ENCODE assay signal across 22 cellular contexts in the genomic region with DNA sequence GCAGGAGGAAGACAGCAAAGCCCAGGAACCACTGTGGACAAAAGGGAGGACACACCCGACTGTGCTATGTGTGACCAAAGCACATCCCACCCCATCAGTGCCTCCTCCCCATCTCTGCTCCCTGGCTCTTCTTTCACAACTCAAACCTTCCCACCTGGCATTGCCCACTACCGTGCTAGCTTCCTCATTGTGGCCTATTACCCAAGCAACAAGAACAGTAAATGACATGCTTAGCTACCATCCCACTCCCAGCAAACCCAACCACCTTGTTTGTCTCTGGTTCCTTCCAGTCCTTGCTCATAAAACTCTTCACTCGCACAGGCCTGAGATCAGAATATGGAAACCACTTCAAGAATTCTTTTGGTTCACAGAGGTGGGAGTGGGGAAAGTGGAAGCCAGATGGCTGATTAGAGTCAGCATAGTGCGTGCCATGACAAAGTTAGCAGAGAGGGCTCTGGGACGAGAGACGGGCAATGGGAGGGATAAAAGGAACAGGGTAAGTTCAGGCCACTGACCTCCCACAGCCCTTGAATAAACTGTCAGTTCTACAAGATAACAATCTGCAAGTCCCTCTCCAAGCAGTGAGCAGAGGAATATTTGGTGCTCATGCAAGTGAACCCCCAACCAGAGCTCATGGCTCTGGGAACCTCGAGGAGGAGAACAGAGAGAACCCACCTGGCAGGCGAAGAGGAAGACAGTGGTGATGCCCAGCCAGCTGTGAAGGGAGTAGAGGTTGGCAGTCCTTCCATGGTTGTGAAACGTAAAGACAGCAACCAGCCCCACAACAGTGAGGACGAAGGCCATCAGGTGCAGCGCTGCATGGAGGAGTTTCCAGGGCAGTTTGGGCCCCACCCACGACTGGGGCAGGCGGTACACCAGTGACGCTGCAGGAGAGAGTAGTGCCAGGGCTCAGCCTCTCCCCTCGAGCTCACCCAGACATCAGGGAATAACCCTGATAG. TPM values are rescaled to one million over a fixed set of nuclear protein-coding genes. Genes with fewer than 3 reads are reported as not detected.
DNase-seq lines count a peak whose midpoint lies in the region; ATAC-seq and TF ChIP-seq lines count a peak whose summit lies in the region.
"Had no signal": no experiment of that assay in that cellular context is flagged by ENCODE, and none has a peak within 500 bp of the region (broad histone marks: within the 10 kb centered on the region; RNA-seq: fewer than 3 reads in every experiment).

No MANE protein-coding gene starts in this region.

- H3K36me3 ChIP-seq in OCI-LY3 (replicated peaks; ENCODE audit: low read depth, low read length) (peaks cover 61% of the 10 kb centered on the region), right lobe of liver (peaks cover 0 to 17% (median 2%) of the 10 kb centered on the region in 4 donors), transverse colon (peaks cover 0 to 21% (median 10%) of the 10 kb centered on the region in 4 donors), PC-3 (ENCODE audit: low read depth, low read length) (peaks cover 11% of the 10 kb centered on the region; the same call in 1 of the 2 replicates)
- H3K36me3 ChIP-seq: SJCRH30 had no signal

- no peaks in the 10 kb centered on the region for H3K27me3 ChIP-seq in OCI-LY3 (ENCODE audit: low read depth, low read length)
- H3K27me3 ChIP-seq in right lobe of liver, result no peaks in the 10 kb centered on the region
- H3K27me3 ChIP-seq in transverse colon, result no peaks in the 10 kb centered on the region
- H3K27me3 ChIP-seq in PC-3 (ENCODE audit: low read length), result no peaks in the 10 kb centered on the region
- H3K27me3 ChIP-seq: left lung, SJCRH30, tibial artery had no signal

- TF ChIP-seq POLR2A in right lobe of liver (IDR thresholded peaks at IDR 0.05) (no peak), transverse colon (IDR thresholded peaks at IDR 0.05) (no peak)

- H3K9ac ChIP-seq in OCI-LY3 (ENCODE audit: low read length), result no peak overlapping the region
- no peak overlapping the region for H3K9ac ChIP-seq in PC-3 (ENCODE audit: low read length)

- H3K9me3 Mint-ChIP-seq in activated CD8-positive, alpha-beta T cell treated with anti-CD3 and anti-CD28 coated beads, Interleukin-2, amount 10 ng/mL, durations not matched to agents 7 days and 5 days (ENCODE audit: insufficient read depth), result no peaks in the 10 kb centered on the region
- H3K9me3 Mint-ChIP-seq in activated CD8-positive, alpha-beta T cell treated with anti-CD3 and anti-CD28 coated beads for 36 hours, result no peaks in the 10 kb centered on the region
- H3K9me3 Mint-ChIP-seq: brain; CD4-positive, alpha-beta T cell; HFFc6 had no signal

- no peak for DNase-seq in activated CD8-positive, alpha-beta T cell treated with anti-CD3 and anti-CD28 coated beads, Interleukin-2, amount 10 ng/mL, durations not matched to agents 7 days and 5 days
- no peak for DNase-seq in activated CD8-positive, alpha-beta T cell treated with anti-CD3 and anti-CD28 coated beads for 36 hours
- DNase-seq in right lobe of liver, result peak; percentile 73 to 94 (median 90)
- DNase-seq in transverse colon, result peak; percentile 57
- no peak for DNase-seq in activated CD4-positive, alpha-beta T cell treated with anti-CD3 and anti-CD28 coated beads for 48 hours
- no peak for DNase-seq in SW480 (ENCODE audit: low spot score)
- DNase-seq in PC-3, result no peak
- DNase-seq: activated CD4-positive, alpha-beta T cell treated with anti-CD3 and anti-CD28 coated beads for 36 hours; activated naive CD4-positive, alpha-beta T cell treated with anti-CD3 and anti-CD28 coated beads, Interleukin-2, amount 50 U/mL, for 16 hours; CD4-positive, alpha-beta T cell; dermis blood vessel endothelial cell; DND-41; HFFc6; left lung; NCI-H187; NCI-H446 treated with DMSO at 0.1 percent for 48 hours; SJCRH30; tibial artery had no signal

- peaks cover 27% of the 10 kb centered on the region for H3K36me3 Mint-ChIP-seq in activated CD8-positive, alpha-beta T cell treated with anti-CD3 and anti-CD28 coated beads, Interleukin-2, amount 10 ng/mL, durations not matched to agents 7 days and 5 days (ENCODE audit: low read depth)
- peaks cover 14% of the 10 kb centered on the region for H3K36me3 Mint-ChIP-seq in activated CD8-positive, alpha-beta T cell treated with anti-CD3 and anti-CD28 coated beads for 36 hours (ENCODE audit: low read depth)

- H3K4me3 Mint-ChIP-seq in activated CD8-positive, alpha-beta T cell treated with anti-CD3 and anti-CD28 coated beads, Interleukin-2, amount 10 ng/mL, durations not matched to agents 7 days and 5 days, result no peak overlapping the region
- H3K4me3 Mint-ChIP-seq in activated CD8-positive, alpha-beta T cell treated with anti-CD3 and anti-CD28 coated beads for 36 hours, result no peak overlapping the region
- H3K4me3 Mint-ChIP-seq: activated CD4-positive, alpha-beta T cell treated with anti-CD3 and anti-CD28 coated beads for 36 hours; brain; CD4-positive, alpha-beta T cell; HFFc6 had no signal

- H3K4me3 ChIP-seq in OCI-LY3 (ENCODE audit: low read length), result no peak overlapping the region
- H3K4me3 ChIP-seq in right lobe of liver, result no peak overlapping the region
- H3K4me3 ChIP-seq in transverse colon, result no peak overlapping the region
- no peak overlapping the region for H3K4me3 ChIP-seq in PC-3 (ENCODE audit: low read length)
- H3K4me3 ChIP-seq: left lung, SJCRH30, tibial artery had no signal

- TF ChIP-seq EP300 in transverse colon (IDR thresholded peaks at IDR 0.05; ENCODE audit: low read depth), result no peak

- H3K27ac Mint-ChIP-seq in activated CD8-positive, alpha-beta T cell treated with anti-CD3 and anti-CD28 coated beads, Interleukin-2, amount 10 ng/mL, durations not matched to agents 7 days and 5 days, result peak overlapping the region; percentile 22
- H3K27ac Mint-ChIP-seq in activated CD8-positive, alpha-beta T cell treated with anti-CD3 and anti-CD28 coated beads for 36 hours, result no peak overlapping the region
- H3K27ac Mint-ChIP-seq: activated CD4-positive, alpha-beta T cell treated with anti-CD3 and anti-CD28 coated beads for 36 hours; brain; CD4-positive, alpha-beta T cell; HFFc6 had no signal

- H3F3A ChIP-seq in PC-3 (ENCODE audit: low read length, unreplicated experiment), result no peaks in the 10 kb centered on the region

- no peak for TF ChIP-seq CTCF in activated CD8-positive, alpha-beta T cell treated with anti-CD3 and anti-CD28 coated beads for 36 hours (IDR thresholded peaks at IDR 0.05)
- TF ChIP-seq CTCF in OCI-LY3 (IDR thresholded peaks at IDR 0.05; ENCODE audit: low read depth, low read length), result no peak
- TF ChIP-seq CTCF in right lobe of liver (IDR thresholded peaks at IDR 0.05), result no peak
- no peak for TF ChIP-seq CTCF in transverse colon (IDR thresholded peaks at IDR 0.05)
- TF ChIP-seq CTCF in PC-3 (conservative IDR thresholded peaks at IDR 0.05; ENCODE audit: low read depth, low read length), result no peak

- H3K4me1 Mint-ChIP-seq in activated CD8-positive, alpha-beta T cell treated with anti-CD3 and anti-CD28 coated beads, Interleukin-2, amount 10 ng/mL, durations not matched to agents 7 days and 5 days (ENCODE audit: low read depth), result no peaks in the 10 kb centered on the region
- peaks cover 17% of the 10 kb centered on the region for H3K4me1 Mint-ChIP-seq in activated CD8-positive, alpha-beta T cell treated with anti-CD3 and anti-CD28 coated beads for 36 hours (ENCODE audit: low read depth)
- H3K4me1 Mint-ChIP-seq: brain had no signal

- H3K4me1 ChIP-seq in OCI-LY3 (ENCODE audit: low read length) (peaks cover 47% of the 10 kb centered on the region), right lobe of liver (peaks cover 0 to 12% (median 0%) of the 10 kb centered on the region in 4 donors), transverse colon (peaks cover 0 to 35% (median 10%) of the 10 kb centered on the region in 4 donors), PC-3 (ENCODE audit: insufficient read depth, low read length) (no peaks in the 10 kb centered on the region)
- H3K4me1 ChIP-seq: SJCRH30, tibial artery had no signal

- H3K79me2 ChIP-seq in OCI-LY3 (ENCODE audit: low read length) (peaks cover 42% of the 10 kb centered on the region), PC-3 (ENCODE audit: low read length) (no peaks in the 10 kb centered on the region)

- peak overlapping the region; percentile 5; the same call in 1 of the 2 replicates for H3K4me2 ChIP-seq in OCI-LY3 (ENCODE audit: low read length)
- no peak overlapping the region for H3K4me2 ChIP-seq in PC-3 (ENCODE audit: low read length)

- H4K20me1 ChIP-seq in OCI-LY3 (ENCODE audit: insufficient read depth, low read length), result no peaks in the 10 kb centered on the region
- no peaks in the 10 kb centered on the region for H4K20me1 ChIP-seq in PC-3 (ENCODE audit: low read length)

- POLR2A ChIA-PET in activated CD8-positive, alpha-beta T cell treated with anti-CD3 and anti-CD28 coated beads, Interleukin-2, amount 10 ng/mL, durations not matched to agents 7 days and 5 days (lab: Charles Lee), result no interaction called here
- POLR2A ChIA-PET in activated CD8-positive, alpha-beta T cell treated with anti-CD3 and anti-CD28 coated beads for 36 hours (lab: Charles Lee), result interaction anchor here (0.8 to 2.0 kb wide), 5 partner anchors 9 to 37 kb away, joined by 3 to 6 read pairs (median 3); a partner anchor contains a TSS
- POLR2A ChIA-PET in PC-3 (lab: Charles Lee; ENCODE audit: unreplicated experiment), result no interaction called here

- H3K9me3 ChIP-seq in OCI-LY3 (ENCODE audit: insufficient read depth, low read length) (no peaks in the 10 kb centered on the region), right lobe of liver (no peaks in the 10 kb centered on the region), transverse colon (no peaks in the 10 kb centered on the region), PC-3 (ENCODE audit: low read length) (no peaks in the 10 kb centered on the region)
- H3K9me3 ChIP-seq: left lung, SJCRH30, tibial artery had no signal

- H2AFZ ChIP-seq in OCI-LY3 (ENCODE audit: low read depth, low read length) (no peak overlapping the region), PC-3 (ENCODE audit: low read length) (no peak overlapping the region)

- peak overlapping the region; percentile 20; the same call in 1 of the 2 replicates for H3K27ac ChIP-seq in OCI-LY3 (ENCODE audit: low read length)
- H3K27ac ChIP-seq in right lobe of liver, result peak overlapping the region in 1 of 3 donors; percentile 67
- H3K27ac ChIP-seq in transverse colon, result peak overlapping the region in 3 of 4 donors; percentile 30 to 65 (median 63)
- H3K27ac ChIP-seq in PC-3 (ENCODE audit: low read length), result no peak overlapping the region
- H3K27ac ChIP-seq: epithelial cell of prostate, left lung, SJCRH30, tibial artery had no signal

- intact Hi-C loops in activated CD8-positive, alpha-beta T cell treated with anti-CD3 and anti-CD28 coated beads for 36 hours (cut with micrococcal nuclease), result no loop called here
- intact Hi-C loops in right lobe of liver (cut with DNase I), result no loop called here
- intact Hi-C loops in transverse colon (cut with DNase I; ENCODE audit: low total_unique reads), result no loop called here
- intact Hi-C loops in PC-3 (cut with micrococcal nuclease), result no loop called here

- ATAC-seq in activated CD8-positive, alpha-beta T cell treated with anti-CD3 and anti-CD28 coated beads, Interleukin-2, amount 10 ng/mL, durations not matched to agents 7 days and 5 days, result no peak
- ATAC-seq in activated CD8-positive, alpha-beta T cell treated with anti-CD3 and anti-CD28 coated beads for 36 hours, result no peak
- peak; percentile 82 to 94 (median 92) for ATAC-seq in right lobe of liver
- no peak; the same call in 1 of the 2 replicates for ATAC-seq in PC-3
- ATAC-seq: activated CD4-positive, alpha-beta T cell treated with anti-CD3 and anti-CD28 coated beads for 36 hours; left lung had no signal

- WGBS in right lobe of liver (ENCODE audit: insufficient coverage, low coverage, low lambda C conversion rate, missing lambda C conversion rate), result 36% methylated on average over 13 of the region's 15 CpGs
- 74 to 84% methylated on average over 5 to 15 of the region's 15 CpGs for WGBS in transverse colon (ENCODE audit: low coverage in 1 of 2), 2 donors

- H3K9me2 ChIP-seq in PC-3 (replicated peaks; ENCODE audit: low read length), result no peaks in the 10 kb centered on the region

- BruUV-seq in PC-3 (replicated peaks; lab: Mats Ljungman, UMichigan), result no TSS peak

- in situ Hi-C loops in transverse colon (cut with MboI; ENCODE audit: low pct_ligation_motif_present in 1 of 4, low pct_unique_long_range_greater_than_20kb in 1 of 4, low sequenced_read_pairs in 3 of 4), result no loop called here

- CTCF ChIA-PET in activated CD8-positive, alpha-beta T cell treated with anti-CD3 and anti-CD28 coated beads, Interleukin-2, amount 10 ng/mL, durations not matched to agents 7 days and 5 days (lab: Charles Lee), result interaction anchor here (1.0 to 1.9 kb wide), 3 partner anchors 9 to 33 kb away, joined by 3 to 13 read pairs (median 4); a partner anchor contains a TSS
- CTCF ChIA-PET in activated CD8-positive, alpha-beta T cell treated with anti-CD3 and anti-CD28 coated beads for 36 hours (lab: Charles Lee), result interaction anchor here (1.1 to 16.8 kb wide), 3 partner anchors 15 to 59 kb away, joined by 3 to 181 read pairs (median 3); a partner anchor contains a TSS
- CTCF ChIA-PET in PC-3 (lab: Charles Lee), result no interaction called here

- no peaks in the 10 kb centered on the region for H3K27me3 Mint-ChIP-seq in activated CD8-positive, alpha-beta T cell treated with anti-CD3 and anti-CD28 coated beads, Interleukin-2, amount 10 ng/mL, durations not matched to agents 7 days and 5 days (ENCODE audit: low read depth)
- H3K27me3 Mint-ChIP-seq in activated CD8-positive, alpha-beta T cell treated with anti-CD3 and anti-CD28 coated beads for 36 hours, result no peaks in the 10 kb centered on the region
- H3K27me3 Mint-ChIP-seq: activated CD4-positive, alpha-beta T cell treated with anti-CD3 and anti-CD28 coated beads for 36 hours; CD4-positive, alpha-beta T cell had no signal

RNA-seq across cellular contexts. Expression of a gene that starts 8.3 kb away (rescaled TPM):
- total RNA-seq in activated CD8-positive, alpha-beta T cell treated with anti-CD3 and anti-CD28 coated beads, Interleukin-2, amount 10 ng/mL, durations not matched to agents 7 days and 5 days, result 10 to 100 TPM; 53.2 to 55.6 TPM
- total RNA-seq in activated CD8-positive, alpha-beta T cell treated with anti-CD3 and anti-CD28 coated beads for 36 hours, result 10 to 100 TPM; 32.4 to 33.5 TPM
- 10 to 100 TPM; 25.6 to 41.8 (median 35.2) TPM for total RNA-seq in right lobe of liver
- 100 to 1,000 TPM in 2 of 4 donors, 10 to 100 TPM in 2; 68.1 to 157 (median 93.6) TPM for total RNA-seq in transverse colon
- 51.2 and 58.2 TPM in 2 replicates for total RNA-seq in PC-3 (2014; rRNA removed)

RNA-seq across cellular contexts. Expression of a gene that starts 8.8 kb away (rescaled TPM):
- total RNA-seq in activated CD8-positive, alpha-beta T cell treated with anti-CD3 and anti-CD28 coated beads, Interleukin-2, amount 10 ng/mL, durations not matched to agents 7 days and 5 days, result 10 to 100 TPM; 57.4 to 57.5 TPM
- total RNA-seq in activated CD8-positive, alpha-beta T cell treated with anti-CD3 and anti-CD28 coated beads for 36 hours, result 10 to 100 TPM; 38.6 to 47.0 TPM
- total RNA-seq in right lobe of liver, result 10 to 100 TPM; 18.2 to 41.0 (median 26.4) TPM
- 10 to 100 TPM; 27.9 to 51.6 (median 35.6) TPM for total RNA-seq in transverse colon
- total RNA-seq in PC-3 (2014; rRNA removed), result 39.8 and 40.7 TPM in 2 replicates

RNA-seq across cellular contexts. Expression of a gene that starts 20.4 kb away (rescaled TPM):
- total RNA-seq in activated CD8-positive, alpha-beta T cell treated with anti-CD3 and anti-CD28 coated beads, Interleukin-2, amount 10 ng/mL, durations not matched to agents 7 days and 5 days, result 10 to 100 TPM; 24.1 to 26.4 TPM
- 10 to 100 TPM; 79.1 to 86.3 TPM for total RNA-seq in activated CD8-positive, alpha-beta T cell treated with anti-CD3 and anti-CD28 coated beads for 36 hours
- 100 to 1,000 TPM in 4 of 6 experiments, 10 to 100 TPM in 2; 36.6 to 216 (median 124) TPM for total RNA-seq in right lobe of liver
- total RNA-seq in transverse colon, result 100 to 1,000 TPM in 1 of 4 donors, 10 to 100 TPM in 3; 32.9 to 103 (median 40.4) TPM
- total RNA-seq in PC-3 (2014; rRNA removed), result 56.9 and 88.5 TPM in 2 replicates

RNA-seq across cellular contexts. Expression of a gene that starts 20.5 kb away (rescaled TPM):
- 100 to 1,000 TPM; 202 to 214 TPM for total RNA-seq in activated CD8-positive, alpha-beta T cell treated with anti-CD3 and anti-CD28 coated beads, Interleukin-2, amount 10 ng/mL, durations not matched to agents 7 days and 5 days
- 100 to 1,000 TPM; 269 to 270 TPM for total RNA-seq in activated CD8-positive, alpha-beta T cell treated with anti-CD3 and anti-CD28 coated beads for 36 hours
- 10 to 100 TPM; 70.9 to 94.5 (median 83.9) TPM for total RNA-seq in right lobe of liver
- total RNA-seq in transverse colon, result 100 to 1,000 TPM; 105 to 127 (median 123) TPM
- 450 and 451 TPM in 2 replicates for total RNA-seq in PC-3 (2014; rRNA removed)

RNA-seq across cellular contexts. Expression of a gene that starts 39.0 kb away (rescaled TPM):
- total RNA-seq in activated CD8-positive, alpha-beta T cell treated with anti-CD3 and anti-CD28 coated beads, Interleukin-2, amount 10 ng/mL, durations not matched to agents 7 days and 5 days, result 1 to 10 TPM; 6.3 to 6.4 TPM
- 1 to 10 TPM; 8.6 to 9.3 TPM for total RNA-seq in activated CD8-positive, alpha-beta T cell treated with anti-CD3 and anti-CD28 coated beads for 36 hours
- total RNA-seq in right lobe of liver, result 1 to 10 TPM; 1.7 to 3.9 (median 2.0) TPM
- 10 to 100 TPM in 3 of 4 donors, 1 to 10 TPM in 1; 1.9 to 32.8 (median 14.6) TPM for total RNA-seq in transverse colon
- 19.3 and 23.2 TPM in 2 replicates for total RNA-seq in PC-3 (2014; rRNA removed)
- total RNA-seq: A172 had no signal

Comparison
In these comparisons a context has a peak if more than half of its experiments do, and no peak if none do; other contexts are left out.
1. ATAC-seq: peak in right lobe of liver (4 of 4); none in activated CD8-positive, alpha-beta T cell treated with anti-CD3 and anti-CD28 coated beads, Interleukin-2, amount 10 ng/mL, durations not matched to agents 7 days and 5 days (single experiment), activated CD8-positive, alpha-beta T cell treated with anti-CD3 and anti-CD28 coated beads for 36 hours (single experiment) and PC-3 (single experiment).
2. DNase-seq: peak in right lobe of liver (3 of 3) and transverse colon (single experiment); none in activated CD8-positive, alpha-beta T cell treated with anti-CD3 and anti-CD28 coated beads, Interleukin-2, amount 10 ng/mL, durations not matched to agents 7 days and 5 days (single experiment), activated CD8-positive, alpha-beta T cell treated with anti-CD3 and anti-CD28 coated beads for 36 hours (single experiment), activated CD4-positive, alpha-beta T cell treated with anti-CD3 and anti-CD28 coated beads for 48 hours (single experiment), SW480 (single experiment) and PC-3 (single experiment).